ENCODE assay signal across 18 cellular contexts in the genomic region with DNA sequence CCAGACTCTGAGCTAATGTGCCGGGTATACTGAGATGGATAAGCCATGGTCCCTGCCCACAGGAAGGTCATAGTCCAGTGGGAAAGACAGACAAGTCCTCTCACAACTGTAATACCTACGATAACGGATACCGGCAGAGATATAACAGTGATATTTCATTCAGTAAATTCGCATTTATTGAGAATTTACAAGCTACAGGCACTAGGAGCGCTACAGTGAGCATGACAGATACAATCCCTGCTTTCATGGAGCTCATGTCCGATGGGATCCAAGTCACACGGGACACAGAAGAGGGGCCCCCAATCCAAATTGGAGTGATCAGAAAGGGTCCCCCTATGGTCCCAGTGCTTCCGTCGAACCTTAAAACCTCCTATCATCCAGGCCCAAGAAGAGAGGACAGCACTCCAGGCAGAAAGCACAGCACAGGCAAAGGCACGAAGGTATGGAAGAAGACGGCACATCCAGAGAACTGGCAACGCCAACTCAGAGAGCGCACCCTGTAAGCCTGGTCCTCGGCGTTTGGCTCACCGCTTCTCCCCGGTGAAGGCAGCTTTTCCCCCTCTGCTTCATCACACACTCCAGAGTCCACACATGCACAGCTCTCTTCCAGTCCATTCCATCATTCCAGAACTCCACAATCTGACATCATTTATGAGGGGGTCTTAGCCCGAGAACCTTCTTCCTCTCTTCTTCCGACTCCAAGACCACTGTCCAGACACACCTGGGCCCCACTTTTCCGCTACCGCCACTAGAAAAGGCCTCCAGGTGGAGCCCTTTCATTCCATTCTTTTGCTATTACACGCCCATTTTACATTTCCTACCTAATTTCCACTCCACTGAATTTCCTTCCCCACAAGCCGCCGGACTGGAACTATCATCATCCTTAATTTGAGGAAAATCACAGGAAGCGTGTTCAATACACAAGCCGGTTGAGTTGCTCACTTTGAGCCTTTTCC. TPM values are rescaled to one million over a fixed set of nuclear protein-coding genes. Genes with fewer than 3 reads are reported as not detected.
A peak's percentile ranks its signal among the peaks of the same experiment; 100 is the strongest.
DNase-seq lines count a peak whose midpoint lies in the region; ATAC-seq, FAIRE-seq and TF ChIP-seq lines count a peak whose summit lies in the region.
"Had no signal": no experiment of that assay in that cellular context is flagged by ENCODE, and none has a peak within 500 bp of the region (broad histone marks: within the 10 kb centered on the region; RNA-seq: fewer than 3 reads in every experiment).

No MANE protein-coding gene starts in this region.

- no peak overlapping the region for H3K9ac ChIP-seq in H1 (replicated peaks in 1 of 4; ENCODE audit: extremely low read depth in 1 of 4, low read depth in 3 of 4, low read length in 3 of 4)

- 0 out of 2 replicates have a peak overlapping the region, but pooled peaks have one; percentile 31 for H2BK12ac ChIP-seq in H1 (ENCODE audit: low read depth, low read length)

- H4K5ac ChIP-seq in H1 (ENCODE audit: insufficient read length, low read depth, low read length): no peak overlapping the region

- H3K27me3 ChIP-seq in breast epithelium (peaks cover 0 to 40% of the 10 kb centered on the region in 2 donors), H1 (replicated peaks in 1 of 4; ENCODE audit: control insufficient read depth in 3 of 4, extremely low read depth in 1 of 4, insufficient read depth in 3 of 4, low read length in 3 of 4) (peaks cover 0 to 5% (median 0%) of the 10 kb centered on the region in 4 experiments; a peak in 2 of 7 replicates), heart left ventricle (peaks cover 0 to 61% (median 9%) of the 10 kb centered on the region in 9 donors)

- no peak overlapping the region for H2BK120ac ChIP-seq in H1 (replicated peaks; ENCODE audit: low read depth, low read length)

- H2AK5ac ChIP-seq in H1 (ENCODE audit: low read depth, low read length): no peak overlapping the region

- peak overlapping the region; percentile 61; the same call in 1 of the 2 replicates for H2AFZ ChIP-seq in H1 (ENCODE audit: low read length)

- CTCF ChIA-PET in MCF 10A (lab: Yijun Ruan, JAX): interaction anchor here (0.6 to 4.1 kb wide), 20 partner anchors 11 to 1591 kb away, joined by 3 to 36 read pairs (median 4); no protein-coding TSS in a partner anchor
- CTCF ChIA-PET in H1 (lab: Charles Lee; ENCODE audit: partially characterized antibody): interaction anchor here (0.6 to 6.8 kb wide), 44 partner anchors 10 to 1624 kb away, joined by 3 to 74 read pairs (median 4); no protein-coding TSS in a partner anchor

- H3K36me3 Mint-ChIP-seq in MCF 10A (ENCODE audit: insufficient read depth, unreplicated experiment): no peaks in the 10 kb centered on the region
- H3K36me3 Mint-ChIP-seq in activated T-helper 17 cell treated with anti-CD3 and anti-CD28 coated beads, Interleukin-2, amount 50 U/mL, for 72 hours (ENCODE audit: low read depth): no peaks in the 10 kb centered on the region
- H3K36me3 Mint-ChIP-seq: activated naive CD8-positive, alpha-beta T cell treated with anti-CD3 and anti-CD28 coated beads for 36 hours; immature natural killer cell had no signal

- no peak overlapping the region for H3K4me3 Mint-ChIP-seq in MCF 10A (ENCODE audit: unreplicated experiment)
- no peak overlapping the region for H3K4me3 Mint-ChIP-seq in activated T-helper 17 cell treated with anti-CD3 and anti-CD28 coated beads, Interleukin-2, amount 50 U/mL, for 72 hours
- H3K4me3 Mint-ChIP-seq: activated naive CD8-positive, alpha-beta T cell treated with anti-CD3 and anti-CD28 coated beads for 36 hours; immature natural killer cell had no signal

- POLR2A ChIA-PET in MCF 10A (lab: Yijun Ruan, JAX) (interaction anchor here (0.6 kb wide), 1 partner anchor 56 kb away, joined by 3 read pairs; no protein-coding TSS in a partner anchor), H1 (lab: Charles Lee; ENCODE audit: partially characterized antibody) (interaction anchor here (1.0 to 1.1 kb wide), 2 partner anchors 10 to 54 kb away, joined by 3 read pairs; partner anchors contain the start of gene GOT1)

- H3K79me1 ChIP-seq in H1 (ENCODE audit: low read depth, low read length): no peaks in the 10 kb centered on the region

- no peak for FAIRE-seq in H1 (lab: Jason Lieb, UNC)
- FAIRE-seq: TTC549 had no signal

- no peak overlapping the region for H2BK20ac ChIP-seq in H1 (ENCODE audit: low read length)

- no peaks in the 10 kb centered on the region for H4K20me1 ChIP-seq in H1 (replicated peaks in 1 of 2; ENCODE audit: control insufficient read depth in 1 of 2, insufficient read depth in 2 of 2, low read length in 2 of 2)

- H3K4ac ChIP-seq in H1 (replicated peaks; ENCODE audit: insufficient read length, low read depth, low read length): no peak overlapping the region

- H3K79me2 ChIP-seq in H1 (ENCODE audit: control insufficient read depth in 1 of 2, insufficient read depth in 2 of 2, low read length in 2 of 2): no peaks in the 10 kb centered on the region

- H3K4me1 Mint-ChIP-seq in MCF 10A (ENCODE audit: insufficient read depth, unreplicated experiment): no peaks in the 10 kb centered on the region
- H3K4me1 Mint-ChIP-seq in activated T-helper 17 cell treated with anti-CD3 and anti-CD28 coated beads, Interleukin-2, amount 50 U/mL, for 72 hours: no peaks in the 10 kb centered on the region
- H3K4me1 Mint-ChIP-seq: activated naive CD8-positive, alpha-beta T cell treated with anti-CD3 and anti-CD28 coated beads for 36 hours; immature natural killer cell had no signal

- no peak overlapping the region for H3K27ac ChIP-seq in breast epithelium
- H3K27ac ChIP-seq in H1 (ENCODE audit: low read depth, low read length): no peak overlapping the region
- no peak overlapping the region for H3K27ac ChIP-seq in heart left ventricle
- H3K27ac ChIP-seq: coronary artery, upper lobe of right lung had no signal

- H3K27me3 Mint-ChIP-seq in MCF 10A (ENCODE audit: insufficient read depth, unreplicated experiment): peaks cover 71% of the 10 kb centered on the region
- H3K27me3 Mint-ChIP-seq in activated T-helper 17 cell treated with anti-CD3 and anti-CD28 coated beads, Interleukin-2, amount 50 U/mL, for 72 hours: peaks cover 42% of the 10 kb centered on the region

- 0 out of 2 replicates have a peak overlapping the region, but pooled peaks have one; percentile 18 for H2BK15ac ChIP-seq in H1 (ENCODE audit: low read length)

- H3K4me1 ChIP-seq in breast epithelium: no peaks in the 10 kb centered on the region
- H3K4me1 ChIP-seq in H1 (replicated peaks in 1 of 4; ENCODE audit: control insufficient read depth in 3 of 4, insufficient read depth in 4 of 4, low read length in 3 of 4): no peaks in the 10 kb centered on the region
- H3K4me1 ChIP-seq in heart left ventricle: no peaks in the 10 kb centered on the region
- H3K4me1 ChIP-seq: upper lobe of right lung had no signal

- DNase-seq in MCF 10A (ENCODE audit: unreplicated experiment) (peak; percentile 23), breast epithelium (ENCODE audit: low spot score in 2 of 2) (no peak), NCI-H69 (lab: John Stamatoyannopoulos, UW) (peak; percentile 24), H1 (ENCODE audit: low read depth in 1 of 2, low spot score in 2 of 2) (peak in 1 of 2 experiments; percentile 68), NCI-H1048 (lab: John Stamatoyannopoulos, UW) (no peak), heart left ventricle (no peak)
- DNase-seq: activated naive CD8-positive, alpha-beta T cell treated with anti-CD3 and anti-CD28 coated beads for 36 hours; DMS79; immature natural killer cell; KBM-7; upper lobe of right lung had no signal

- TF ChIP-seq CTCF in MCF 10A (IDR thresholded peaks at IDR 0.05; ENCODE audit: unreplicated experiment) (peak; percentile 26), breast epithelium (IDR thresholded peaks at IDR 0.05) (no peak), H1 (IDR thresholded peaks at IDR 0.05; ENCODE audit: control extremely low read depth in 1 of 3, insufficient read depth in 1 of 3, low read depth in 1 of 3, low read length in 3 of 3) (peak; percentile 47 to 69 (median 53); a peak in 3 of 4 replicates), heart left ventricle (IDR thresholded peaks at IDR 0.05) (no peak)

- no peaks in the 10 kb centered on the region for H3K9me3 Mint-ChIP-seq in MCF 10A (ENCODE audit: unreplicated experiment)
- no peaks in the 10 kb centered on the region for H3K9me3 Mint-ChIP-seq in activated T-helper 17 cell treated with anti-CD3 and anti-CD28 coated beads, Interleukin-2, amount 50 U/mL, for 72 hours
- H3K9me3 Mint-ChIP-seq: immature natural killer cell had no signal

- H3K36me3 ChIP-seq in breast epithelium: no peaks in the 10 kb centered on the region
- H3K36me3 ChIP-seq in H1 (ENCODE audit: control insufficient read depth in 2 of 4, insufficient read depth in 4 of 4, low read length in 3 of 4): no peaks in the 10 kb centered on the region
- H3K36me3 ChIP-seq in heart left ventricle: no peaks in the 10 kb centered on the region
- H3K36me3 ChIP-seq: upper lobe of right lung had no signal

- no peak overlapping the region for H4K91ac ChIP-seq in H1 (replicated peaks; ENCODE audit: insufficient read length, low read length)

- H3K23me2 ChIP-seq in H1 (ENCODE audit: low read depth, low read length): no peaks in the 10 kb centered on the region

- H3K9me3 ChIP-seq in breast epithelium: no peaks in the 10 kb centered on the region
- H3K9me3 ChIP-seq in H1 (ENCODE audit: insufficient read depth in 2 of 2, low read depth in 1 of 2, low read length in 1 of 2): no peaks in the 10 kb centered on the region
- H3K9me3 ChIP-seq in heart left ventricle: no peaks in the 10 kb centered on the region
- H3K9me3 ChIP-seq: upper lobe of right lung had no signal

- H2BK5ac ChIP-seq in H1 (ENCODE audit: low read depth, low read length): no peak overlapping the region

- no peak overlapping the region for H3K4me3 ChIP-seq in breast epithelium
- H3K4me3 ChIP-seq in H1 (ENCODE audit: extremely low read depth in 1 of 4, insufficient read depth in 2 of 4, low read depth in 3 of 4, low read length in 4 of 4): no peak overlapping the region
- no peak overlapping the region for H3K4me3 ChIP-seq in heart left ventricle
- H3K4me3 ChIP-seq: coronary artery, upper lobe of right lung had no signal

- H3K14ac ChIP-seq in H1 (ENCODE audit: insufficient read length): no peak overlapping the region

- ATAC-seq in heart left ventricle (no peak), HG03571 (IDR thresholded peaks at IDR 0.05; ENCODE audit: unreplicated experiment) (no peak)
- no peak for ATAC-seq in activated T-helper 17 cell treated with anti-CD3 and anti-CD28 coated beads, Interleukin-2, amount 50 U/mL, for 72 hours (replicated peaks)
- ATAC-seq: Right ventricle myocardium inferior, upper lobe of right lung had no signal

- no peak overlapping the region for H3K27ac Mint-ChIP-seq in MCF 10A (ENCODE audit: low read depth, unreplicated experiment)
- no peak overlapping the region for H3K27ac Mint-ChIP-seq in activated T-helper 17 cell treated with anti-CD3 and anti-CD28 coated beads, Interleukin-2, amount 50 U/mL, for 72 hours
- H3K27ac Mint-ChIP-seq: activated naive CD8-positive, alpha-beta T cell treated with anti-CD3 and anti-CD28 coated beads for 36 hours; immature natural killer cell had no signal

- H3K56ac ChIP-seq in H1 (replicated peaks; ENCODE audit: insufficient read length, low read depth, low read length): no peak overlapping the region

- H4K8ac ChIP-seq in H1 (ENCODE audit: extremely low read depth, insufficient read depth, low read length): no peak overlapping the region

- WGBS in H1 (ENCODE audit: extremely low coverage in 1 of 2, insufficient coverage in 1 of 2, insufficient read length in 1 of 2, insufficient replicate concordance in 2 of 2, low coverage in 1 of 2, low lambda C conversion rate in 2 of 2, missing lambda C conversion rate in 1 of 2), 2 experiments: 76% methylated on average over 27 of the region's 27 CpGs; no CpG with 5 or more reads in 1 of the 2 experiments
- WGBS in heart left ventricle, 4 donors: 61 to 71% (median 70%) methylated on average over 27 of the region's 27 CpGs

- intact Hi-C loops in MCF 10A (cut with micrococcal nuclease) (loop anchor here (1.0 kb wide), 1 partner anchor 127 kb away; no protein-coding TSS in a partner anchor), breast epithelium (cut with DNase I; ENCODE audit: low total_unique reads) (no loop called here), heart left ventricle (cut with DNase I) (no loop called here)

- H3K23ac ChIP-seq in H1 (ENCODE audit: insufficient read length): no peak overlapping the region

- BruUV-seq in MCF 10A (replicated peaks; lab: Mats Ljungman, UMichigan): no TSS peak

- no peak for TF ChIP-seq EP300 in H1 (IDR thresholded peaks at IDR 0.05; ENCODE audit: borderline replicate concordance in 1 of 2, low read depth in 2 of 2, low read length in 2 of 2)

- TF ChIP-seq POLR2A in breast epithelium (IDR thresholded peaks at IDR 0.05): no peak
- no peak for TF ChIP-seq POLR2A in H1 (IDR thresholded peaks at IDR 0.05; ENCODE audit: control extremely low read depth in 1 of 2, low read depth in 2 of 2, low read length in 2 of 2)
- no peak for TF ChIP-seq POLR2A in heart left ventricle (IDR thresholded peaks at IDR 0.05)

- peak; percentile 65 to 71 for TF ChIP-seq RAD21 in H1 (IDR thresholded peaks at IDR 0.05 in 1 of 2, conservative IDR thresholded peaks at IDR 0.05 in 1 of 2; ENCODE audit: low read depth in 2 of 2, low read length in 2 of 2)

- no peak overlapping the region; a peak in 1 of 4 replicates for H3K4me2 ChIP-seq in H1 (ENCODE audit: insufficient read depth in 1 of 2, low read depth in 2 of 2, low read length in 2 of 2)

- no peak overlapping the region for H3K18ac ChIP-seq in H1 (ENCODE audit: extremely low read depth, low read length)

RNA-seq across cellular contexts. Expression of gene NKX2-3, which starts 47.8 kb away (rescaled TPM):
- total RNA-seq in MCF 10A (2022) (not detected in 2 replicates), breast epithelium (under 1 TPM in 1 of 3 donors, not detected in 2; 0.15 TPM), heart left ventricle (not detected)
- not detected in 2 replicates for total RNA-seq in H1 (2021; fragmentation: NEBNext Ultra II Directional; extraction: Animal tissue kit (Norgen Biotek cat#: 25700))
- polyA plus RNA-seq in H1 (2011; rRNA removed) (not detected in 2 replicates), heart left ventricle (not detected)
- polyA plus RNA-seq in H1 (2011; cell fraction: cytosol; rRNA removed): not detected
- not detected for polyA plus RNA-seq in H1 (2011; cell fraction: nucleus; rRNA removed)
- polyA plus RNA-seq in H1 (2012, experiment 1 of 2): not detected in 4 replicates
- not detected for polyA plus RNA-seq in H1 (2012, experiment 2 of 2)
- polyA plus RNA-seq in H1 (2013, experiment 1 of 2): not detected
- polyA plus RNA-seq in H1 (2013, experiment 2 of 2): not detected
- not detected in 2 replicates for polyA minus RNA-seq in H1 (2011; rRNA and poly(A)+ RNA removed)
- polyA minus RNA-seq in H1 (2011; cell fraction: cytosol; rRNA and poly(A)+ RNA removed): not detected
- polyA minus RNA-seq in H1 (2011; cell fraction: nucleus; rRNA and poly(A)+ RNA removed): not detected
- total RNA-seq in activated T-helper 17 cell treated with anti-CD3 and anti-CD28 coated beads, Interleukin-2, amount 50 U/mL, for 72 hours: not detected
- total RNA-seq: activated naive CD8-positive, alpha-beta T cell treated with anti-CD3 and anti-CD28 coated beads for 36 hours; fibroblast of lung; posterior vena cava; Right ventricle myocardium inferior had no signal
- polyA plus RNA-seq: fibroblast of lung, immature natural killer cell had no signal

RNA-seq across cellular contexts. Expression of gene GOT1, which starts 54.5 kb away (rescaled TPM):
- 163 and 184 TPM in 2 replicates for total RNA-seq in MCF 10A (2022)
- 10 to 100 TPM; 13.9 to 18.4 (median 15.7) TPM for total RNA-seq in breast epithelium
- total RNA-seq in H1 (2021; fragmentation: NEBNext Ultra II Directional; extraction: Animal tissue kit (Norgen Biotek cat#: 25700)): 45.6 and 47.0 TPM in 2 replicates
- 16.7 and 22.3 TPM in 2 replicates for polyA plus RNA-seq in H1 (2011; rRNA removed)
- polyA plus RNA-seq in H1 (2011; cell fraction: cytosol; rRNA removed): 24.6 TPM
- 35.1 TPM for polyA plus RNA-seq in H1 (2011; cell fraction: nucleus; rRNA removed)
- 40.8 to 48.8 TPM (median 45.7 TPM) in 4 replicates for polyA plus RNA-seq in H1 (2012, experiment 1 of 2)
- 24.7 TPM for polyA plus RNA-seq in H1 (2012, experiment 2 of 2)
- 29.7 TPM for polyA plus RNA-seq in H1 (2013, experiment 1 of 2)
- polyA plus RNA-seq in H1 (2013, experiment 2 of 2): 33.6 TPM
- 31.2 and 37.8 TPM in 2 replicates for polyA minus RNA-seq in H1 (2011; rRNA and poly(A)+ RNA removed)
- 14.0 TPM for polyA minus RNA-seq in H1 (2011; cell fraction: cytosol; rRNA and poly(A)+ RNA removed)
- polyA minus RNA-seq in H1 (2011; cell fraction: nucleus; rRNA and poly(A)+ RNA removed): 16.5 TPM
- 100 to 1,000 TPM; 294 to 815 (median 505) TPM for total RNA-seq in heart left ventricle
- 100 to 1,000 TPM; 259 to 299 TPM for polyA plus RNA-seq in heart left ventricle
- 10 to 100 TPM; 20.1 to 33.9 TPM for total RNA-seq in activated T-helper 17 cell treated with anti-CD3 and anti-CD28 coated beads, Interleukin-2, amount 50 U/mL, for 72 hours

Comparison
In these comparisons a context has a peak if more than half of its experiments do, and no peak if none do; other contexts are left out.
1. DNase-seq: peak in MCF 10A (single experiment) and NCI-H69 (single experiment); none in breast epithelium (0 of 2), NCI-H1048 (single experiment) and heart left ventricle (0 of 5).
2. CTCF ChIP-seq: peak in MCF 10A (single experiment) and H1 (3 of 3); none in breast epithelium (0 of 3) and heart left ventricle (0 of 12).